Comparison of ENCODE assay signal across 7 cellular contexts in genomic region chr18:70500748-70501147, GRCh38.
"Had no signal": no experiment of that assay in that cellular context is flagged by ENCODE, and none has a peak within 500 bp of the region (broad histone marks: within the 10 kb centered on the region; RNA-seq: fewer than 3 reads in every experiment).

No MANE protein-coding gene starts in this region.

- H3K4me3 ChIP-seq: GM23338 had no signal

- H2AFZ ChIP-seq: GM23338 had no signal

- FAIRE-seq: H1, H54, HTR-8/SVneo had no signal

- H3K4me2 ChIP-seq: GM23338 had no signal

- DNase-seq: H9, HCEC 1CT, KG1 had no signal

- ATAC-seq: GM23338 had no signal
